Comparison of ENCODE assay signal across 39 cellular contexts in the genomic region with DNA sequence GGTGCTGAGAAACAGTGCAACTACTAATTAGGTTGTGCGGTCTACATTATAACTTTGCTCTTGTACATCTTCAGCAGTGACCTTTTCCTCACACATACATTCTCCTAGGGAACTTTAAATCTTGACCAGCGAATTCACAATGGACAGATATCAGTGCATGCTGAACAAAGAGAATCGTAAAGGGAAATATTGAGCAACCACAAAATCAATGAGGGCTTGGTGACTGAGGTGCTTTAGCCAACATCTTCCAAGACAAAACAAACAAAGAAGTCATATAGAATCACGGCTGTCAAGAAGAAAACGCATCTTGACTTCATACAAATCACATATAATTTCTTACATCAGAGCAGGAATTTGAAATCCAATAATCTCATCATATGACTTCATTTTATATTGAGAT.
"Had no signal": no experiment of that assay in that cellular context is flagged by ENCODE, and none has a peak within 500 bp of the region (broad histone marks: within the 10 kb centered on the region; RNA-seq: fewer than 3 reads in every experiment).

No MANE protein-coding gene starts in this region.

- FAIRE-seq: bronchial epithelial cell, TTC549 had no signal

- H3K27me3 ChIP-seq: ascending aorta, cardiac muscle cell had no signal

- H3K9me3 ChIP-seq: ascending aorta had no signal

- ATAC-seq: activated CD8-positive, alpha-beta T cell treated with anti-CD3 and anti-CD28 coated beads for 36 hours; activated naive CD8-positive, alpha-beta T cell treated with anti-CD3 and anti-CD28 coated beads, Interleukin-2, amount 50 U/mL, for 24 hours; activated T-cell treated with anti-CD3 and anti-CD28 coated beads, Interleukin-2, amount 50 U/mL, for 4 hours; activated T-cell treated with anti-CD3 and anti-CD28 coated beads, Interleukin-2, amount 50 U/mL, for 72 hours; activated T-helper 17 cell treated with anti-CD3 and anti-CD28 coated beads, Interleukin-2, amount 50 U/mL, for 72 hours had no signal

- H3K9me3 Mint-ChIP-seq: activated B cell treated with CpG ODN at 0.5 μM for 24 hours; activated naive CD8-positive, alpha-beta T cell treated with anti-CD3 and anti-CD28 coated beads, Interleukin-2, amount 10 ng/mL, durations not matched to agents 7 days and 5 days; brain had no signal

- H3K4me1 ChIP-seq: ascending aorta had no signal

- H3K4me3 ChIP-seq: ascending aorta, cardiac muscle cell had no signal

- H3K27ac Mint-ChIP-seq: activated B cell treated with CpG ODN at 0.5 μM for 24 hours; activated CD4-positive, alpha-beta memory T cell treated with anti-CD3 and anti-CD28 coated beads for 36 hours; activated CD4-positive, alpha-beta T cell treated with anti-CD3 and anti-CD28 coated beads, Interleukin-2, amount 10 ng/mL, durations not matched to agents 24 days and 14 days; activated CD8-positive, alpha-beta T cell treated with anti-CD3 and anti-CD28 coated beads for 36 hours; activated naive CD4-positive, alpha-beta T cell treated with anti-CD3 and anti-CD28 coated beads for 36 hours; activated naive CD4-positive, alpha-beta T cell treated with anti-CD3 and anti-CD28 coated beads, Interleukin-2, amount 50 U/mL, for 24 hours; activated naive CD8-positive, alpha-beta T cell; activated naive CD8-positive, alpha-beta T cell treated with anti-CD3 and anti-CD28 coated beads, Interleukin-2, amount 10 ng/mL, durations not matched to agents 7 days and 5 days; activated naive CD8-positive, alpha-beta T cell treated with anti-CD3 and anti-CD28 coated beads, Interleukin-2, amount 50 U/mL, for 24 hours; activated T-cell treated with anti-CD3 and anti-CD28 coated beads, Interleukin-2, amount 50 U/mL, for 72 hours; activated T-helper 1 cell treated with anti-CD3 and anti-CD28 coated beads, Interleukin-12 subunit alpha, Interleukin-12 subunit beta, Interleukin-2, Interleukin-4 antibody, amounts not matched to agents 30 ng/mL and 10 ng/mL and 1 ng/mL, durations not matched to agents 14 hours and 24 hours and 36 hours; activated T-helper 17 cell treated with anti-CD3 and anti-CD28 coated beads, Interleukin-2, amount 50 U/mL, for 72 hours; brain; T-helper 1 cell treated with Interleukin-12 subunit alpha and Interleukin-12 subunit beta and Interleukin-4 antibody, amounts not matched to agents 30 μg/mL and 1 μg/mL, for 36 hours; T-helper 2 cell treated with Interferon-gamma antibody and Interleukin-4, amounts not matched to agents 5 μg/mL and 100 μg/mL, for 36 hours had no signal

- H3K27me3 Mint-ChIP-seq: activated B cell treated with CpG ODN at 0.5 μM for 24 hours; activated CD4-positive, alpha-beta memory T cell treated with anti-CD3 and anti-CD28 coated beads for 36 hours; activated CD4-positive, alpha-beta T cell treated with anti-CD3 and anti-CD28 coated beads, Interleukin-2, amount 10 ng/mL, durations not matched to agents 24 days and 14 days; activated CD8-positive, alpha-beta T cell treated with anti-CD3 and anti-CD28 coated beads for 36 hours; activated naive CD4-positive, alpha-beta T cell treated with anti-CD3 and anti-CD28 coated beads, Interleukin-2, amount 50 U/mL, for 24 hours; activated naive CD8-positive, alpha-beta T cell; activated naive CD8-positive, alpha-beta T cell treated with anti-CD3 and anti-CD28 coated beads, Interleukin-2, amount 10 ng/mL, durations not matched to agents 7 days and 5 days; activated naive CD8-positive, alpha-beta T cell treated with anti-CD3 and anti-CD28 coated beads, Interleukin-2, amount 50 U/mL, for 24 hours; activated T-helper 17 cell treated with anti-CD3 and anti-CD28 coated beads, Interleukin-2, amount 50 U/mL, for 72 hours; brain; central memory CD8-positive, alpha-beta T cell had no signal

- H3K36me3 ChIP-seq: ascending aorta, cardiac muscle cell had no signal

- DNase-seq: activated B cell treated with CpG ODN at 0.5 μM for 24 hours; activated CD4-positive, alpha-beta memory T cell treated with anti-CD3 and anti-CD28 coated beads for 36 hours; activated CD4-positive, alpha-beta T cell treated with anti-CD3 and anti-CD28 coated beads for 4 hours; activated CD4-positive, alpha-beta T cell treated with anti-CD3 and anti-CD28 coated beads, Interleukin-2, amount 10 ng/mL, durations not matched to agents 24 days and 14 days; activated CD4-positive, alpha-beta T cell treated with anti-CD3 and anti-CD28 coated beads, Interleukin-2, amount 50 U/mL, for 1 hour; activated CD4-positive, alpha-beta T cell treated with anti-CD3 and anti-CD28 coated beads, Interleukin-2, amount 50 U/mL, for 4 hours; activated CD4-positive, CD25-positive, alpha-beta regulatory T cell treated with anti-CD3 and anti-CD28 coated beads, Interleukin-2, amount 50 U/mL, for 72 hours; activated CD8-positive, alpha-beta memory T cell treated with anti-CD3 and anti-CD28 coated beads, Interleukin-2, amount 50 U/mL, for 4 hours; activated CD8-positive, alpha-beta T cell treated with anti-CD3 and anti-CD28 coated beads for 36 hours; activated effector memory CD4-positive, alpha-beta T cell treated with anti-CD3 and anti-CD28 coated beads, Interleukin-2, amount 50 U/mL, for 16 hours; activated gamma-delta T cell treated with Interleukin-2 at 50 U/mL for 16 hours; activated naive CD4-positive, alpha-beta T cell; activated naive CD4-positive, alpha-beta T cell treated with anti-CD3 and anti-CD28 coated beads for 36 hours; activated naive CD8-positive, alpha-beta T cell treated with anti-CD3 and anti-CD28 coated beads, Interleukin-2, amount 10 ng/mL, durations not matched to agents 7 days and 5 days; activated naive CD8-positive, alpha-beta T cell treated with anti-CD3 and anti-CD28 coated beads, Interleukin-2, amount 50 U/mL, for 24 hours; activated T-cell treated with anti-CD3 and anti-CD28 coated beads for 4 hours; activated T-cell treated with anti-CD3 and anti-CD28 coated beads, Interleukin-2, amount 50 U/mL, for 1 hour; activated T-cell treated with anti-CD3 and anti-CD28 coated beads, Interleukin-2, amount 50 U/mL, for 4 hours; activated T-cell treated with anti-CD3 and anti-CD28 coated beads, Interleukin-2, amount 50 U/mL, for 72 hours; amygdala; anterior cingulate cortex; caudate nucleus; cerebellar nuclear complex; T-helper 1 cell; T-helper 2 cell; T-helper 9 cell had no signal

- H3K4me1 Mint-ChIP-seq: activated B cell treated with CpG ODN at 0.5 μM for 24 hours; activated CD4-positive, alpha-beta T cell treated with anti-CD3 and anti-CD28 coated beads, Interleukin-2, amount 10 ng/mL, durations not matched to agents 24 days and 14 days; activated naive CD4-positive, alpha-beta T cell treated with anti-CD3 and anti-CD28 coated beads, Interleukin-2, amount 50 U/mL, for 24 hours; activated naive CD8-positive, alpha-beta T cell treated with anti-CD3 and anti-CD28 coated beads, Interleukin-2, amount 10 ng/mL, durations not matched to agents 7 days and 5 days; activated naive CD8-positive, alpha-beta T cell treated with anti-CD3 and anti-CD28 coated beads, Interleukin-2, amount 50 U/mL, for 24 hours; activated T-helper 17 cell treated with anti-CD3 and anti-CD28 coated beads, Interleukin-2, amount 50 U/mL, for 72 hours; central memory CD8-positive, alpha-beta T cell had no signal

- H3K27ac ChIP-seq: ascending aorta, cardiac muscle cell, VCaP had no signal

- H3K4me3 Mint-ChIP-seq: activated B cell treated with CpG ODN at 0.5 μM for 24 hours; activated CD4-positive, alpha-beta memory T cell treated with anti-CD3 and anti-CD28 coated beads for 36 hours; activated CD4-positive, alpha-beta T cell treated with anti-CD3 and anti-CD28 coated beads, Interleukin-2, amount 10 ng/mL, durations not matched to agents 24 days and 14 days; activated CD8-positive, alpha-beta T cell treated with anti-CD3 and anti-CD28 coated beads for 36 hours; activated naive CD4-positive, alpha-beta T cell treated with anti-CD3 and anti-CD28 coated beads for 36 hours; activated naive CD4-positive, alpha-beta T cell treated with anti-CD3 and anti-CD28 coated beads, Interleukin-2, amount 50 U/mL, for 24 hours; activated naive CD8-positive, alpha-beta T cell; activated naive CD8-positive, alpha-beta T cell treated with anti-CD3 and anti-CD28 coated beads, Interleukin-2, amount 10 ng/mL, durations not matched to agents 7 days and 5 days; activated naive CD8-positive, alpha-beta T cell treated with anti-CD3 and anti-CD28 coated beads, Interleukin-2, amount 50 U/mL, for 24 hours; activated T-cell treated with anti-CD3 and anti-CD28 coated beads, Interleukin-2, amount 50 U/mL, for 4 hours; activated T-cell treated with anti-CD3 and anti-CD28 coated beads, Interleukin-2, amount 50 U/mL, for 72 hours; activated T-helper 1 cell treated with anti-CD3 and anti-CD28 coated beads, Interleukin-12 subunit alpha, Interleukin-12 subunit beta, Interleukin-2, Interleukin-4 antibody, amounts not matched to agents 30 ng/mL and 10 ng/mL and 1 ng/mL, durations not matched to agents 14 hours and 24 hours and 36 hours; activated T-helper 17 cell treated with anti-CD3 and anti-CD28 coated beads, Interleukin-2, amount 50 U/mL, for 72 hours; brain; central memory CD8-positive, alpha-beta T cell; T-helper 1 cell treated with Interleukin-12 subunit alpha and Interleukin-12 subunit beta and Interleukin-4 antibody, amounts not matched to agents 30 μg/mL and 1 μg/mL, for 36 hours; T-helper 2 cell treated with Interferon-gamma antibody and Interleukin-4, amounts not matched to agents 5 μg/mL and 100 μg/mL, for 36 hours had no signal

- H3K36me3 Mint-ChIP-seq: activated CD4-positive, alpha-beta memory T cell treated with anti-CD3 and anti-CD28 coated beads for 36 hours; activated naive CD4-positive, alpha-beta T cell treated with anti-CD3 and anti-CD28 coated beads, Interleukin-2, amount 50 U/mL, for 24 hours; activated naive CD8-positive, alpha-beta T cell had no signal
